ENCODE assay signal across 12 cellular contexts in genomic region chr19:38731654-38732301, GRCh38. TPM values are rescaled to one million over a fixed set of nuclear protein-coding genes. Genes with fewer than 3 reads are reported as not detected.
DNase-seq lines count a peak whose midpoint lies in the region; ATAC-seq and TF ChIP-seq lines count a peak whose summit lies in the region.
"Had no signal": no experiment of that assay in that cellular context is flagged by ENCODE, and none has a peak within 500 bp of the region (broad histone marks: within the 10 kb centered on the region; RNA-seq: fewer than 3 reads in every experiment).

No MANE protein-coding gene starts in this region.

- H3K36me3 ChIP-seq in tibial nerve, result peaks cover 4 to 52% (median 18%) of the 10 kb centered on the region in 3 donors

- no peak overlapping the region for H3K4me3 Mint-ChIP-seq in activated CD4-positive, alpha-beta T cell treated with anti-CD3 and anti-CD28 coated beads, Interleukin-2, amount 10 ng/mL, durations not matched to agents 7 days and 5 days
- H3K4me3 Mint-ChIP-seq in activated naive CD8-positive, alpha-beta T cell treated with anti-CD3 and anti-CD28 coated beads, Interleukin-2, amount 50 U/mL, for 24 hours, result no peak overlapping the region
- no peak overlapping the region for H3K4me3 Mint-ChIP-seq in memory B cell

- H3K9me3 ChIP-seq in tibial nerve, result no peaks in the 10 kb centered on the region

- H3K27me3 ChIP-seq in tibial nerve, result no peaks in the 10 kb centered on the region

- no peak for DNase-seq in activated CD4-positive, alpha-beta T cell treated with anti-CD3 and anti-CD28 coated beads, Interleukin-2, amount 10 ng/mL, durations not matched to agents 7 days and 5 days
- no peak for DNase-seq in activated CD4-positive, alpha-beta T cell treated with anti-CD3 and anti-CD28 coated beads, Interleukin-2, amount 50 U/mL, for 48 hours
- no peak for DNase-seq in activated naive CD8-positive, alpha-beta T cell treated with anti-CD3 and anti-CD28 coated beads, Interleukin-2, amount 50 U/mL, for 24 hours
- DNase-seq in memory B cell (ENCODE audit: low spot score in 2 of 2) (no peak), tibial nerve (ENCODE audit: low spot score in 2 of 2) (no peak), SK-N-DZ (ENCODE audit: low spot score) (no peak), NCI-H748 treated with DMSO at 0.1 percent for 48 hours (lab: John Stamatoyannopoulos, UW) (no peak)
- DNase-seq: stimulated activated naive CD8-positive, alpha-beta T cell treated with anti-CD3 and anti-CD28 coated beads, Interleukin-15, Interleukin-2, amounts not matched to agents 100 U/mL and 50 U/mL, for 24 hours had no signal

- H3K27ac ChIP-seq in tibial nerve, result peak overlapping the region in 3 of 4 donors; percentile 40 to 70 (median 50)

- TF ChIP-seq EP300 in tibial nerve (IDR thresholded peaks at IDR 0.05), result peak in 1 of 2 donors; percentile 8

- ATAC-seq in activated naive CD8-positive, alpha-beta T cell treated with anti-CD3 and anti-CD28 coated beads, Interleukin-2, amount 50 U/mL, for 24 hours, result no peak
- ATAC-seq in memory B cell (ENCODE audit: low read depth), result no peak
- no peak for ATAC-seq in GM19452 (IDR thresholded peaks at IDR 0.05; ENCODE audit: unreplicated experiment)
- ATAC-seq: esophagus mucosa; stimulated activated naive CD8-positive, alpha-beta T cell treated with anti-CD3 and anti-CD28 coated beads, Interleukin-15, Interleukin-2, amounts not matched to agents 100 U/mL and 50 U/mL, for 24 hours had no signal

- H3K27ac Mint-ChIP-seq in activated CD4-positive, alpha-beta T cell treated with anti-CD3 and anti-CD28 coated beads, Interleukin-2, amount 10 ng/mL, durations not matched to agents 7 days and 5 days, result peak overlapping the region; percentile 83
- peak overlapping the region; percentile 22 for H3K27ac Mint-ChIP-seq in activated naive CD8-positive, alpha-beta T cell treated with anti-CD3 and anti-CD28 coated beads, Interleukin-2, amount 50 U/mL, for 24 hours
- peak overlapping the region; percentile 78 for H3K27ac Mint-ChIP-seq in memory B cell

- CTCF ChIA-PET in activated CD4-positive, alpha-beta T cell treated with anti-CD3 and anti-CD28 coated beads, Interleukin-2, amount 10 ng/mL, durations not matched to agents 7 days and 5 days (lab: Charles Lee), result no interaction called here

- no peaks in the 10 kb centered on the region for H3K9me3 Mint-ChIP-seq in activated CD4-positive, alpha-beta T cell treated with anti-CD3 and anti-CD28 coated beads, Interleukin-2, amount 10 ng/mL, durations not matched to agents 7 days and 5 days
- H3K9me3 Mint-ChIP-seq in activated naive CD8-positive, alpha-beta T cell treated with anti-CD3 and anti-CD28 coated beads, Interleukin-2, amount 50 U/mL, for 24 hours, result no peaks in the 10 kb centered on the region
- H3K9me3 Mint-ChIP-seq in memory B cell, result no peaks in the 10 kb centered on the region

- POLR2A ChIA-PET in activated CD4-positive, alpha-beta T cell treated with anti-CD3 and anti-CD28 coated beads, Interleukin-2, amount 10 ng/mL, durations not matched to agents 7 days and 5 days (lab: Charles Lee), result no interaction called here

- peaks cover 40% of the 10 kb centered on the region for H3K4me1 Mint-ChIP-seq in activated CD4-positive, alpha-beta T cell treated with anti-CD3 and anti-CD28 coated beads, Interleukin-2, amount 10 ng/mL, durations not matched to agents 7 days and 5 days
- H3K4me1 Mint-ChIP-seq in activated naive CD8-positive, alpha-beta T cell treated with anti-CD3 and anti-CD28 coated beads, Interleukin-2, amount 50 U/mL, for 24 hours, result peaks cover 23% of the 10 kb centered on the region
- H3K4me1 Mint-ChIP-seq in memory B cell, result peaks cover 26% of the 10 kb centered on the region

- TF ChIP-seq POLR2A in tibial nerve (IDR thresholded peaks at IDR 0.05), result no peak

- WGBS in tibial nerve, 2 donors, result 61 to 72% methylated on average over 10 of the region's 10 CpGs

- TF ChIP-seq CTCF in tibial nerve (IDR thresholded peaks at IDR 0.05), result no peak

- H3K4me1 ChIP-seq in tibial nerve, result peaks cover 0 to 72% (median 16%) of the 10 kb centered on the region in 4 donors

- no peak overlapping the region for H3K4me3 ChIP-seq in tibial nerve

- H3K27me3 Mint-ChIP-seq in activated CD4-positive, alpha-beta T cell treated with anti-CD3 and anti-CD28 coated beads, Interleukin-2, amount 10 ng/mL, durations not matched to agents 7 days and 5 days, result peaks cover 2% of the 10 kb centered on the region
- H3K27me3 Mint-ChIP-seq in activated naive CD8-positive, alpha-beta T cell treated with anti-CD3 and anti-CD28 coated beads, Interleukin-2, amount 50 U/mL, for 24 hours, result no peaks in the 10 kb centered on the region
- no peaks in the 10 kb centered on the region for H3K27me3 Mint-ChIP-seq in memory B cell

- peaks cover 20% of the 10 kb centered on the region for H3K36me3 Mint-ChIP-seq in activated CD4-positive, alpha-beta T cell treated with anti-CD3 and anti-CD28 coated beads, Interleukin-2, amount 10 ng/mL, durations not matched to agents 7 days and 5 days (ENCODE audit: low read depth)
- peaks cover 6% of the 10 kb centered on the region for H3K36me3 Mint-ChIP-seq in activated naive CD8-positive, alpha-beta T cell treated with anti-CD3 and anti-CD28 coated beads, Interleukin-2, amount 50 U/mL, for 24 hours (ENCODE audit: low read depth)
- peaks cover 16% of the 10 kb centered on the region for H3K36me3 Mint-ChIP-seq in memory B cell

RNA-seq across cellular contexts. Expression of gene CAPN12, which starts 12.5 kb away (rescaled TPM):
- total RNA-seq in activated CD4-positive, alpha-beta T cell treated with anti-CD3 and anti-CD28 coated beads, Interleukin-2, amount 10 ng/mL, durations not matched to agents 7 days and 5 days, result 1 to 10 TPM; 3.5 to 3.7 TPM
- total RNA-seq in tibial nerve, result 1 to 10 TPM; 3.5 to 5.7 (median 4.8) TPM
- 0.37 and 0.42 TPM in 2 replicates for polyA plus RNA-seq in SK-N-DZ (2014; cell fraction: cytosol; rRNA removed)
- polyA plus RNA-seq in SK-N-DZ (2014; cell fraction: nucleus; rRNA removed), result 1.6 and 3.9 TPM in 2 replicates
- polyA plus RNA-seq: neural cell had no signal

RNA-seq across cellular contexts. Expression of gene LGALS7, which starts 41.5 kb away (rescaled TPM):
- total RNA-seq in activated CD4-positive, alpha-beta T cell treated with anti-CD3 and anti-CD28 coated beads, Interleukin-2, amount 10 ng/mL, durations not matched to agents 7 days and 5 days, result not detected
- total RNA-seq in tibial nerve, result not detected
- not detected in 2 replicates for polyA plus RNA-seq in SK-N-DZ (2014; cell fraction: cytosol; rRNA removed)
- polyA plus RNA-seq in SK-N-DZ (2014; cell fraction: nucleus; rRNA removed), result not detected in 2 replicates
- total RNA-seq: NCI-H460 had no signal
- polyA plus RNA-seq: neural cell had no signal

RNA-seq across cellular contexts. Expression of gene LGALS7B, which starts 57.2 kb away (rescaled TPM):
- total RNA-seq in activated CD4-positive, alpha-beta T cell treated with anti-CD3 and anti-CD28 coated beads, Interleukin-2, amount 10 ng/mL, durations not matched to agents 7 days and 5 days, result not detected
- not detected for total RNA-seq in tibial nerve
- 3.8 TPM in 1 of 2 replicates, not detected in the other for polyA plus RNA-seq in SK-N-DZ (2014; cell fraction: cytosol; rRNA removed)
- polyA plus RNA-seq in SK-N-DZ (2014; cell fraction: nucleus; rRNA removed), result not detected in 2 replicates
- total RNA-seq: NCI-H460 had no signal
- polyA plus RNA-seq: neural cell had no signal

Comparison
In these comparisons a context has a peak if more than half of its experiments do, and no peak if none do; other contexts are left out.
1. H3K27ac Mint-ChIP-seq: peak in every context shown above with its lines; median percentile 83 in activated CD4-positive, alpha-beta T cell treated with anti-CD3 and anti-CD28 coated beads, Interleukin-2, amount 10 ng/mL, durations not matched to agents 7 days and 5 days; 78 in memory B cell; 22 in activated naive CD8-positive, alpha-beta T cell treated with anti-CD3 and anti-CD28 coated beads, Interleukin-2, amount 50 U/mL, for 24 hours.